Comparison of ENCODE assay signal across 26 cellular contexts in genomic region chr2:205740381-205740780, GRCh38.
"Had no signal": no experiment of that assay in that cellular context is flagged by ENCODE, and none has a peak within 500 bp of the region (broad histone marks: within the 10 kb centered on the region; RNA-seq: fewer than 3 reads in every experiment).

No MANE protein-coding gene starts in this region.

- H3K36me3 ChIP-seq: breast epithelium had no signal

- DNase-seq: activated CD4-positive, alpha-beta memory T cell treated with anti-CD3 and anti-CD28 coated beads, Interleukin-2, amount 10 ng/mL, durations not matched to agents 7 days and 5 days; activated CD4-positive, alpha-beta T cell treated with anti-CD3 and anti-CD28 coated beads for 1 hour; activated CD4-positive, alpha-beta T cell treated with anti-CD3 and anti-CD28 coated beads for 4 hours; activated CD4-positive, alpha-beta T cell treated with anti-CD3 and anti-CD28 coated beads, Interleukin-2, amount 10 ng/mL, durations not matched to agents 7 days and 5 days; activated CD4-positive, alpha-beta T cell treated with anti-CD3 and anti-CD28 coated beads, Interleukin-2, amount 50 U/mL, for 4 hours; activated CD8-positive, alpha-beta memory T cell treated with anti-CD3 and anti-CD28 coated beads, Interleukin-2, amount 50 U/mL, for 48 hours; activated gamma-delta T cell; activated naive CD4-positive, alpha-beta T cell; activated naive CD4-positive, alpha-beta T cell treated with anti-CD3 and anti-CD28 coated beads, Interleukin-2, amount 10 ng/mL, durations not matched to agents 7 days and 5 days; activated naive CD8-positive, alpha-beta T cell treated with anti-CD3 and anti-CD28 coated beads, Interleukin-2, amount 10 ng/mL, durations not matched to agents 7 days and 5 days; activated T-cell treated with anti-CD3 and anti-CD28 coated beads for 4 hours; activated T-cell treated with anti-CD3 and anti-CD28 coated beads, Interleukin-2, amount 50 U/mL, for 24 hours; activated T-cell treated with anti-CD3 and anti-CD28 coated beads, Interleukin-2, amount 50 U/mL, for 72 hours; cortex of kidney; dermis blood vessel endothelial cell; effector CD4-positive, alpha-beta T cell; effector memory CD8-positive, alpha-beta T cell; erythroblast; esophagus squamous epithelium; foreskin melanocyte; heart left ventricle; T-helper 2 cell had no signal

- H3K4me3 ChIP-seq: ascending aorta, breast epithelium, esophagus squamous epithelium, heart left ventricle had no signal

- H3K9me3 ChIP-seq: ascending aorta, breast epithelium, esophagus squamous epithelium, heart left ventricle had no signal

- H3K27ac ChIP-seq: ascending aorta, breast epithelium, esophagus squamous epithelium had no signal

- ATAC-seq: activated naive CD4-positive, alpha-beta T cell treated with anti-CD3 and anti-CD28 coated beads, Interleukin-2, amount 50 U/mL, for 72 hours; activated T-cell treated with anti-CD3 and anti-CD28 coated beads, Interleukin-2, amount 50 U/mL, for 72 hours; effector memory CD8-positive, alpha-beta T cell; heart left ventricle; WTC11 had no signal

- H3K27me3 ChIP-seq: ascending aorta, breast epithelium, esophagus squamous epithelium, heart left ventricle had no signal

- H3K4me1 ChIP-seq: ascending aorta, breast epithelium had no signal
